ENCODE assay signal across 18 cellular contexts in the genomic region with DNA sequence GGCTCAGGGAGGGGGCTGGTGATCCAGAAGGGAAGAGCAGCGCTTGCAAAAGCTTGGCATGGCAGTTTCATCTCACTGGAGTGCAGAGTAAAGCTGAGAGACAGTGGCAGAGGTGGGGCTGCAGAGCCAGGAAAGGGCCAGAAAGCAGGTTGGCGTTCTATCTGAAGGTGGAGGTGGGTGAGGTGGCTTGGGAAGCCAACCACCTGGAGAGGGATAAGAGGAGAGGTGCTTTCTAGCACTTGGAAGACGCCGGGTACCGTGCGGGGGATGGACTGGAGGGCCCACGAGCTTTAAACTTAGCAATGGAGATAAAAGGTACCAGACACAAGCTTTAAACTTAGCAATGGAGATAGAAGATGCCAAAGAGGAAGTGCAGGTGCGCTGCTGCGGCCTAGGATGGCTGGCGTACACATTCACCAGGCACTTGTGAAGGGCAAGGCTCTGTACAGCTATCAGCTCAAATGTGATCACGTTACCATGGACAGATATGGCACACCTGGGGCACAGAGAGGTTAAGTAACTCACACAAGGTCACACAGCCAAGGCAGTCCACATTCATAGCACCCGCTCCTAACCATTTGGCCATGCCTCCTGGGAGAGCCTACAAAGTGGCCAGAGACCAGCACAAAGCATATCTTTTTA.
DNase-seq lines count a peak whose midpoint lies in the region; ATAC-seq and TF ChIP-seq lines count a peak whose summit lies in the region.
"Had no signal": no experiment of that assay in that cellular context is flagged by ENCODE, and none has a peak within 500 bp of the region (broad histone marks: within the 10 kb centered on the region; RNA-seq: fewer than 3 reads in every experiment).

No MANE protein-coding gene starts in this region.

- peak overlapping the region; percentile 40 for H2AK5ac ChIP-seq in neuronal stem cell (ENCODE audit: low read depth, low read length)

- no peak overlapping the region for H3K4me3 ChIP-seq in heart left ventricle
- H3K4me3 ChIP-seq in heart right ventricle = no peak overlapping the region
- H3K4me3 ChIP-seq in neuronal stem cell (ENCODE audit: low read length in 2 of 2) = no peak overlapping the region
- H3K4me3 ChIP-seq in upper lobe of right lung = no peak overlapping the region
- H3K4me3 ChIP-seq: cardiac muscle cell, HAP-1, right lobe of liver had no signal

- H2BK5ac ChIP-seq in neuronal stem cell (ENCODE audit: low read length) = no peak overlapping the region

- no peak for TF ChIP-seq POLR2A in heart left ventricle (IDR thresholded peaks at IDR 0.05)

- intact Hi-C loops in heart left ventricle (cut with DNase I) (no loop called here), heart right ventricle (cut with DNase I) (no loop called here), upper lobe of right lung (cut with DNase I) (no loop called here)

- no peak overlapping the region for H3K9ac ChIP-seq in neuronal stem cell (ENCODE audit: low read depth, low read length, poor library complexity)

- no peak overlapping the region for H2BK120ac ChIP-seq in neuronal stem cell (ENCODE audit: low read depth, low read length)

- no peak overlapping the region for H2BK12ac ChIP-seq in neuronal stem cell (ENCODE audit: low read length)

- no peak overlapping the region for H2AFZ ChIP-seq in neuronal stem cell (ENCODE audit: low read length)

- H2BK15ac ChIP-seq in neuronal stem cell (ENCODE audit: low read length) = no peak overlapping the region

- H3K36me3 ChIP-seq in heart left ventricle = no peaks in the 10 kb centered on the region
- H3K36me3 ChIP-seq in heart right ventricle = no peaks in the 10 kb centered on the region
- no peaks in the 10 kb centered on the region for H3K36me3 ChIP-seq in neuronal stem cell (replicated peaks in 1 of 2; ENCODE audit: control insufficient read depth in 2 of 2, insufficient read depth in 2 of 2, low read length in 2 of 2)
- no peaks in the 10 kb centered on the region for H3K36me3 ChIP-seq in upper lobe of right lung
- H3K36me3 ChIP-seq: cardiac muscle cell, HAP-1, right lobe of liver had no signal

- H3K14ac ChIP-seq in neuronal stem cell (ENCODE audit: low read length) = no peak overlapping the region

- ATAC-seq in heart left ventricle (no peak), heart right ventricle (no peak), upper lobe of right lung (no peak), HG03378 (IDR thresholded peaks at IDR 0.05; ENCODE audit: unreplicated experiment) (no peak)
- ATAC-seq: right lobe of liver had no signal

- DNase-seq in heart left ventricle (peak in 3 of 5 donors; percentile 2 to 31 (median 6)), heart right ventricle (no peak), neuronal stem cell (ENCODE audit: low spot score) (no peak), upper lobe of right lung (peak; percentile 39), NCI-H526 treated with DMSO at 0.1 percent for 48 hours (lab: John Stamatoyannopoulos, UW) (no peak), AG08396 (ENCODE audit: low spot score) (no peak)
- peak; percentile 33 for DNase-seq in activated CD8-positive, alpha-beta memory T cell treated with anti-CD3 and anti-CD28 coated beads, Interleukin-2, amount 50 U/mL, for 48 hours
- DNase-seq: amniotic stem cell; CD4-positive, alpha-beta memory T cell; foreskin fibroblast; NCI-H1417 treated with DMSO at 0.1 percent for 48 hours; NCI-H524 treated with DMSO at 0.1 percent for 48 hours; nucleus accumbens; T1000 had no signal

- TF ChIP-seq CTCF in heart left ventricle (IDR thresholded peaks at IDR 0.05) = no peak
- no peak for TF ChIP-seq CTCF in heart right ventricle (IDR thresholded peaks at IDR 0.05)
- no peak for TF ChIP-seq CTCF in upper lobe of right lung (IDR thresholded peaks at IDR 0.05)

- H4K8ac ChIP-seq in neuronal stem cell (ENCODE audit: low read depth, low read length) = no peak overlapping the region

- H3K4ac ChIP-seq in neuronal stem cell (ENCODE audit: low read length) = no peak overlapping the region

- H3K18ac ChIP-seq in neuronal stem cell (ENCODE audit: low read length) = peak overlapping the region; percentile 40

- no peak overlapping the region for H3K4me2 ChIP-seq in neuronal stem cell (ENCODE audit: insufficient read depth, low read length, poor library complexity, severe bottlenecking)

- H3K4me1 ChIP-seq in heart left ventricle = no peaks in the 10 kb centered on the region
- no peaks in the 10 kb centered on the region for H3K4me1 ChIP-seq in heart right ventricle
- H3K4me1 ChIP-seq in neuronal stem cell (ENCODE audit: control insufficient read depth in 2 of 2, insufficient read depth in 1 of 2, low read depth in 1 of 2, low read length in 2 of 2) = peaks cover 0 to 3% of the 10 kb centered on the region in 2 donors
- H3K4me1 ChIP-seq in upper lobe of right lung = no peaks in the 10 kb centered on the region
- H3K4me1 ChIP-seq: HAP-1, right lobe of liver had no signal

- no peaks in the 10 kb centered on the region for H3K79me1 ChIP-seq in neuronal stem cell (ENCODE audit: low read depth, low read length)

- H3K9me3 ChIP-seq in heart left ventricle = no peaks in the 10 kb centered on the region
- no peaks in the 10 kb centered on the region for H3K9me3 ChIP-seq in heart right ventricle
- H3K9me3 ChIP-seq in neuronal stem cell (replicated peaks in 1 of 2; ENCODE audit: control insufficient read depth in 2 of 2, insufficient read depth in 1 of 2, low read depth in 1 of 2, low read length in 2 of 2) = no peaks in the 10 kb centered on the region
- H3K9me3 ChIP-seq in upper lobe of right lung = no peaks in the 10 kb centered on the region
- H3K9me3 ChIP-seq: HAP-1, right lobe of liver had no signal

- WGBS in heart left ventricle, 4 donors = 84 to 88% (median 86%) methylated on average over 12 of the region's 12 CpGs
- 86 to 87% methylated on average over 12 of the region's 12 CpGs for WGBS in heart right ventricle, 2 donors
- WGBS in neuronal stem cell (ENCODE audit: extremely low coverage in 2 of 2, insufficient read length in 2 of 2, insufficient replicate concordance in 1 of 2), 2 donors = no CpG with 5 or more reads among the region's 12 CpGs

- no peak overlapping the region for H4K91ac ChIP-seq in neuronal stem cell (ENCODE audit: low read depth, low read length, poor library complexity)

- H3K23ac ChIP-seq in neuronal stem cell (ENCODE audit: low read depth, low read length, poor library complexity) = no peak overlapping the region

- H3K27me3 ChIP-seq in heart left ventricle (peaks cover 0 to 10% (median 0%) of the 10 kb centered on the region in 9 donors), heart right ventricle (peaks cover 0 to 11% (median 0%) of the 10 kb centered on the region in 7 donors), neuronal stem cell (ENCODE audit: control insufficient read depth in 3 of 3, insufficient read depth in 3 of 3, low read depth in 1 of 3, low read length in 3 of 3) (peaks cover 0 to 16% (median 0%) of the 10 kb centered on the region in 3 experiments), upper lobe of right lung (no peaks in the 10 kb centered on the region)
- H3K27me3 ChIP-seq: cardiac muscle cell, right lobe of liver had no signal

- no peak overlapping the region for H3K27ac ChIP-seq in heart left ventricle
- H3K27ac ChIP-seq in heart right ventricle = no peak overlapping the region
- H3K27ac ChIP-seq in neuronal stem cell (replicated peaks; ENCODE audit: low read length) = no peak overlapping the region
- no peak overlapping the region for H3K27ac ChIP-seq in upper lobe of right lung
- H3K27ac ChIP-seq: cardiac muscle cell, right lobe of liver had no signal

Comparison
In these comparisons a context has a peak if more than half of its experiments do, and no peak if none do; other contexts are left out.
1. DNase-seq: peak in heart left ventricle (3 of 5), activated CD8-positive, alpha-beta memory T cell treated with anti-CD3 and anti-CD28 coated beads, Interleukin-2, amount 50 U/mL, for 48 hours (single experiment) and upper lobe of right lung (single experiment); none in heart right ventricle (0 of 2), neuronal stem cell (single experiment), NCI-H526 treated with DMSO at 0.1 percent for 48 hours (single experiment) and AG08396 (single experiment).